In genomic region chr2:44342854-44343253, GRCh38 we compare ENCODE assay signal across 9 cellular contexts. TPM values are rescaled to one million over a fixed set of nuclear protein-coding genes. Genes with fewer than 3 reads are reported as not detected.
DNase-seq lines count a peak whose midpoint lies in the region; TF ChIP-seq lines count a peak whose summit lies in the region.
"Had no signal": no experiment of that assay in that cellular context is flagged by ENCODE, and none has a peak within 500 bp of the region (broad histone marks: within the 10 kb centered on the region; RNA-seq: fewer than 3 reads in every experiment).

No MANE protein-coding gene starts in this region.

- DNase-seq in BJ (ENCODE audit: low read depth) (no peak), GM12865 (ENCODE audit: low read depth) (peak; percentile 43), RPMI7951 (ENCODE audit: low read depth) (peak; percentile 15), glomerular visceral epithelial cell (ENCODE audit: extremely low spot score) (peak; percentile 24), mesenteric fat pad (ENCODE audit: low spot score) (no peak), SIG-M5 (lab: John Stamatoyannopoulos, UW) (no peak), DMS114 treated with DMSO at 0.1 percent for 48 hours (lab: John Stamatoyannopoulos, UW; ENCODE audit: unreplicated experiment) (no peak)
- DNase-seq in activated CD4-positive, CD25-positive, alpha-beta regulatory T cell treated with anti-CD3 and anti-CD28 coated beads, Interleukin-2, amount 50 U/mL, for 72 hours = no peak

- POLR2A ChIA-PET in BJ (lab: Charles Lee) = no interaction called here

- 0 out of 2 replicates have a peak, but pooled peaks cover 2% of the 10 kb centered on the region for H3K36me3 ChIP-seq in BJ (ENCODE audit: control insufficient read depth, insufficient read depth, low read length)

- no peaks in the 10 kb centered on the region for H3K27me3 ChIP-seq in BJ (ENCODE audit: control insufficient read depth, insufficient read depth, low read length)

- peak; percentile 17; the same call in 1 of the 2 replicates for TF ChIP-seq CTCF in BJ (IDR thresholded peaks at IDR 0.05; ENCODE audit: insufficient read depth, low read depth, low read length)
- peak; percentile 20 for TF ChIP-seq CTCF in GM12865 (IDR thresholded peaks at IDR 0.05; ENCODE audit: insufficient read depth, low read depth, low read length, missing control alignments)

- no peak overlapping the region for H3K4me3 ChIP-seq in BJ (ENCODE audit: low read depth, low read length)
- no peak overlapping the region for H3K4me3 ChIP-seq in GM12865 (ENCODE audit: low read depth, low read length)
- H3K4me3 ChIP-seq: HAP-1 had no signal

- CTCF ChIA-PET in BJ (lab: Yijun Ruan, JAX) = interaction anchor here (1.2 to 1.9 kb wide), 2 partner anchors 10 to 22 kb away, joined by 4 to 6 read pairs; no protein-coding TSS in a partner anchor

RNA-seq across cellular contexts. Expression of gene PREPL, which starts 18.4 kb away (rescaled TPM):
- polyA plus RNA-seq in BJ (2011; rRNA removed) = 18.4 and 41.5 TPM in 2 replicates
- polyA minus RNA-seq in BJ (2011; rRNA and poly(A)+ RNA removed) = 15.5 and 16.1 TPM in 2 replicates
- total RNA-seq in RPMI7951 (2014; rRNA removed; shearing (Covaris generic)) = 45.4 and 53.3 TPM in 2 replicates
- 28.9 TPM for total RNA-seq in mesenteric fat pad

RNA-seq across cellular contexts. Expression of gene CAMKMT, which starts 18.9 kb away (rescaled TPM):
- polyA plus RNA-seq in BJ (2011; rRNA removed) = 2.0 and 4.1 TPM in 2 replicates
- polyA minus RNA-seq in BJ (2011; rRNA and poly(A)+ RNA removed) = 3.3 and 3.6 TPM in 2 replicates
- total RNA-seq in RPMI7951 (2014; rRNA removed; shearing (Covaris generic)) = 6.6 and 8.1 TPM in 2 replicates
- 10.2 TPM for total RNA-seq in mesenteric fat pad

Comparison
In these comparisons a context has a peak if more than half of its experiments do, and no peak if none do; other contexts are left out.
1. DNase-seq: peak in GM12865 (single experiment), RPMI7951 (single experiment) and glomerular visceral epithelial cell (single experiment); none in BJ (single experiment), mesenteric fat pad (single experiment), SIG-M5 (single experiment), DMS114 treated with DMSO at 0.1 percent for 48 hours (single experiment) and activated CD4-positive, CD25-positive, alpha-beta regulatory T cell treated with anti-CD3 and anti-CD28 coated beads, Interleukin-2, amount 50 U/mL, for 72 hours (single experiment).